In genomic region chr14:105033412-105033900, GRCh38 we compare ENCODE assay signal across 1 cellular context.
TF ChIP-seq lines count a peak whose summit lies in the region.

No MANE protein-coding gene starts in this region.

TF ChIP-seq in HEK293, 187 proteins besides CTCF, POLR2A, EP300 and RAD21:
- 0 out of 2 replicates have a peak, but pooled peaks have one; percentile 9 for TF ChIP-seq ZEB2 (tag by site-specific recombination; IDR thresholded peaks at IDR 0.05)
- peak; percentile 55; the same call in 1 of the 2 replicates for TF ChIP-seq PRDM1 (tag by site-specific recombination; IDR thresholded peaks at IDR 0.05)
- TF ChIP-seq ZBTB26 (tag by site-specific recombination; optimal IDR thresholded peaks at IDR 0.05), result peak; percentile 80
